Comparison of ENCODE assay signal across 12 cellular contexts in genomic region chr2:10620481-10620880, GRCh38.
DNase-seq lines count a peak whose midpoint lies in the region; ATAC-seq and TF ChIP-seq lines count a peak whose summit lies in the region.
"Had no signal": no experiment of that assay in that cellular context is flagged by ENCODE, and none has a peak within 500 bp of the region (broad histone marks: within the 10 kb centered on the region; RNA-seq: fewer than 3 reads in every experiment).

No MANE protein-coding gene starts in this region.

- H3K36me3 Mint-ChIP-seq in T-cell = peaks cover 55% of the 10 kb centered on the region

- H3K4me3 Mint-ChIP-seq in T-cell = peak overlapping the region in 2 of 3 donors; percentile 6 to 15

- peaks cover 35 to 43% (median 40%) of the 10 kb centered on the region in 3 donors for H3K4me1 Mint-ChIP-seq in T-cell

- DNase-seq in AG04449 (ENCODE audit: low read depth, low spot score) (peak; percentile 73), GM04503 (ENCODE audit: low read depth) (peak; percentile 56), T-cell (no peak), fibroblast of villous mesenchyme (ENCODE audit: low read depth) (peak; percentile 85), NCI-H2081 treated with DMSO at 0.1 percent for 48 hours (lab: John Stamatoyannopoulos, UW) (no peak), G401 (ENCODE audit: low spot score) (no peak), HUDEP-2 (lab: John Stamatoyannopoulos, UW; ENCODE audit: unreplicated experiment in 76 of 76) (no peak)
- DNase-seq in stimulated activated CD4-positive, alpha-beta T cell treated with anti-CD3 and anti-CD28 coated beads, Interleukin-4, amount 100 ng/mL, for 24 hours = no peak
- DNase-seq: NCI-H146, spleen, substantia nigra had no signal

- CTCF ChIA-PET in AG04449 (lab: Yijun Ruan, JAX) (no interaction called here), T-cell (lab: Charles Lee) (no interaction called here)

- POLR2A ChIA-PET in AG04449 (lab: Yijun Ruan, JAX) = no interaction called here
- POLR2A ChIA-PET in T-cell (lab: Charles Lee) = no interaction called here

- peak; percentile 63 to 86 (median 84) for ATAC-seq in T-cell (replicated peaks in 1 of 4)

- peak overlapping the region in 1 of 2 donors; percentile 31 for H3K27ac Mint-ChIP-seq in T-cell

- no peak for TF ChIP-seq CTCF in AG04449 (IDR thresholded peaks at IDR 0.05; ENCODE audit: insufficient read depth, low read length, missing control alignments)
- no peak for TF ChIP-seq CTCF in fibroblast of villous mesenchyme (IDR thresholded peaks at IDR 0.05; ENCODE audit: insufficient read depth, low read depth, low read length)

- in situ Hi-C loops in G401 (cut with HindIII; ENCODE audit: low sequenced_read_pairs) = no loop called here

- H3K4me3 ChIP-seq in AG04449 (ENCODE audit: low read depth, low read length) (no peak overlapping the region), fibroblast of villous mesenchyme (ENCODE audit: low read depth, low read length) (no peak overlapping the region)
- H3K4me3 ChIP-seq: lung, spleen had no signal

- no peaks in the 10 kb centered on the region for H3K9me3 Mint-ChIP-seq in T-cell

- H3K27me3 Mint-ChIP-seq in T-cell = no peaks in the 10 kb centered on the region

Comparison
In these comparisons a context has a peak if more than half of its experiments do, and no peak if none do; other contexts are left out.
1. DNase-seq: peak in AG04449 (single experiment), GM04503 (single experiment) and fibroblast of villous mesenchyme (single experiment); none in T-cell (0 of 34), stimulated activated CD4-positive, alpha-beta T cell treated with anti-CD3 and anti-CD28 coated beads, Interleukin-4, amount 100 ng/mL, for 24 hours (single experiment), NCI-H2081 treated with DMSO at 0.1 percent for 48 hours (single experiment), G401 (single experiment) and HUDEP-2 (0 of 76).